Comparison of ENCODE assay signal across 2 cellular contexts in genomic region chr9:87683751-87684626, GRCh38.
TF ChIP-seq lines count a peak whose summit lies in the region.

No MANE protein-coding gene starts in this region.

TF ChIP-seq in A549, 52 proteins besides CTCF, POLR2A, EP300 and RAD21 (continued from another document):
- TF ChIP-seq TFCP2L1 (CRISPR knock-in tag; IDR thresholded peaks at IDR 0.05) (no peak), HOXA7 (CRISPR knock-in tag; IDR thresholded peaks at IDR 0.05) (no peak), CHD2 (IDR thresholded peaks at IDR 0.05; ENCODE audit: low read length, partially characterized antibody) (no peak), HOXB13 (CRISPR knock-in tag; IDR thresholded peaks at IDR 0.05; ENCODE audit: low read depth) (no peak)

TF ChIP-seq in IMR-90, 13 proteins besides CTCF, POLR2A, EP300 and RAD21 (continued from another document):
- TF ChIP-seq SMC3 (IDR thresholded peaks at IDR 0.05; ENCODE audit: low read depth, low read length) (no peak), CHD1 (IDR thresholded peaks at IDR 0.05; ENCODE audit: low read depth, low read length) (no peak), RFX5 (IDR thresholded peaks at IDR 0.05; ENCODE audit: low read depth, low read length) (no peak), FOS (IDR thresholded peaks at IDR 0.05; ENCODE audit: low read depth, low read length) (no peak), ELK1 (IDR thresholded peaks at IDR 0.05; ENCODE audit: borderline replicate concordance, low read depth, low read length) (no peak), MAFK (IDR thresholded peaks at IDR 0.05; ENCODE audit: low read depth, low read length) (no peak), USF2 (IDR thresholded peaks at IDR 0.05; ENCODE audit: low read depth, low read length) (no peak), BHLHE40 (IDR thresholded peaks at IDR 0.05; ENCODE audit: low read depth, low read length) (no peak), MAZ (IDR thresholded peaks at IDR 0.05; ENCODE audit: borderline replicate concordance, low read depth, low read length) (no peak), CEBPB (IDR thresholded peaks at IDR 0.05; ENCODE audit: low read depth, low read length) (no peak)
